1 cellular context compared by ENCODE assay signal in genomic region chr14:71952381-71953363, GRCh38.
A peak's percentile ranks its signal among the peaks of the same experiment; 100 is the strongest.
TF ChIP-seq lines count a peak whose summit lies in the region.

No MANE protein-coding gene starts in this region.

TF ChIP-seq in HepG2, 621 proteins besides CTCF, POLR2A, EP300 and RAD21 (continued from another document):
- TF ChIP-seq ZBTB4 (CRISPR knock-in tag; IDR thresholded peaks at IDR 0.05; ENCODE audit: borderline replicate concordance) = no peak
- TF ChIP-seq MAFK (conservative IDR thresholded peaks at IDR 0.05 in 1 of 2, IDR thresholded peaks at IDR 0.05 in 1 of 2; ENCODE audit: low read length in 2 of 2) = peak; percentile 22 to 30; a peak in 2 of 4 replicates
- TF ChIP-seq ZNF652 (CRISPR knock-in tag; IDR thresholded peaks at IDR 0.05; ENCODE audit: borderline replicate concordance, low read depth) = no peak
- no peak for TF ChIP-seq PHF5A (CRISPR knock-in tag; IDR thresholded peaks at IDR 0.05; ENCODE audit: low read depth, unreplicated experiment)
